ENCODE assay signal across 19 cellular contexts in the genomic region with DNA sequence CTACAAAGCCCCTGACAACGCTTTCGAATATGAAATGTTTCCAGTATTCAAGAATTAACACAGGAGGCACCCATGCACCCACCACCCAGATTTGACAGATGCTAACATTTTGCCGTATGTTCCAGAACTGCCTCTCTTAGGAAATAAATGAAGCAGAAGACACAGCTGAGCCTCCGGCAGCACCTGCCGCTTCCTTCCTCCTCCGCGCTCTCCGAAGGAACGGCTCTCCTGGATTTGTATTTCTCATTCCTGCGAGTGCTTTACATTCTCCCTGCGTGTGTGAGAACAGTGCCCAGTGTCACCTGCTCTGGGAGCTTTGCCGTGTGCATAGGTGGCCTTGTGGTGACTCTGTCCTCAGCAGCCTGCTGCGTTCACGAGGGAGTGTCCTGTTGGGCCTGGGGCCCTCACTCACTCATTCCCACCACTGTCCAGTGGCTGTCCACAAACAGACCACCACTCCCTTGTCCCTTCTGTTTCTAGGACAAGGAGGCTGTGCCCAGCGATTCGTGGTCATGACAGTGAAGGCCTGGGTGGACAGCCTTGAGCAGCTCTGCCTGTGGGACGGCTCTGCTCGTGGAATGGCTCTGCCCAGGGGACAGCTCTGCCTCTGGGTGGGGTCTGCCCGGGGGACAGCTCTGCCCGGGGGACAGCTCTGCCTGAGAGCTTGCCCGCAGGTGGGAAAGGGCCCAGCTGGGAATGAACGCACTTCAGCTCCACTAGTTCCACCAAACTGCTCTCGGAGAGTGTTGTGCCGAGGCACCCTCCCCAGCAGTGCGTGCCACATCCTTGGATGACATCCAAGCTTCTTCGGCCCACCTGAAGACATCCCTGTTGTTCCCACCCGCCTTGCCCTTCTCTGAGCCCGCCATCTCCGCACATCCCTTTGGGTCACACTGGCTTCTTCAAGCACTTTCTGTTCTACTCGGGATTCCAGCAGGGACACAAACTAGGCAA.
DNase-seq lines count a peak whose midpoint lies in the region; ATAC-seq and TF ChIP-seq lines count a peak whose summit lies in the region.
"Had no signal": no experiment of that assay in that cellular context is flagged by ENCODE, and none has a peak within 500 bp of the region (broad histone marks: within the 10 kb centered on the region; RNA-seq: fewer than 3 reads in every experiment).

No MANE protein-coding gene starts in this region.

- TF ChIP-seq CTCF in GM23338 (conservative IDR thresholded peaks at IDR 0.05; ENCODE audit: low read depth in 2 of 2) = no peak
- TF ChIP-seq CTCF in WTC11 (IDR thresholded peaks at IDR 0.05) = no peak
- no peak for TF ChIP-seq CTCF in osteocyte (IDR thresholded peaks at IDR 0.05)

- H2AFZ ChIP-seq in GM23338 = peak overlapping the region; percentile 47; the same call in 1 of the 2 replicates

- H3K27ac ChIP-seq in GM23338 (ENCODE audit: low read depth) = no peak overlapping the region
- H3K27ac ChIP-seq: 22Rv1, C4-2B, Peyer's patch had no signal

- H4K20me1 ChIP-seq in GM23338 (replicated peaks; ENCODE audit: insufficient read depth) = no peaks in the 10 kb centered on the region

- no peaks in the 10 kb centered on the region for H3K79me2 ChIP-seq in GM23338 (replicated peaks; ENCODE audit: insufficient read depth)

- no peaks in the 10 kb centered on the region for H3K4me1 ChIP-seq in GM23338 (ENCODE audit: insufficient read depth)
- H3K4me1 ChIP-seq: Peyer's patch had no signal

- H3K36me3 ChIP-seq in GM23338 (ENCODE audit: insufficient read depth) = peaks cover 10% of the 10 kb centered on the region; the same call in 1 of the 2 replicates
- H3K36me3 ChIP-seq: Peyer's patch had no signal

- H3K4me1 Mint-ChIP-seq in GM23338 (no peaks in the 10 kb centered on the region; the same call in 2 of the 3 replicates), WTC11 (no peaks in the 10 kb centered on the region; the same call in 1 of the 2 replicates), osteocyte (ENCODE audit: unreplicated experiment) (no peaks in the 10 kb centered on the region)

- H3K4me3 ChIP-seq in GM23338 = no peak overlapping the region
- H3K4me3 ChIP-seq: K562, Peyer's patch had no signal

- H3F3A ChIP-seq in GM23338 (replicated peaks; ENCODE audit: low read depth) = no peaks in the 10 kb centered on the region

- H3K27me3 ChIP-seq in GM23338 (ENCODE audit: insufficient read depth) = no peaks in the 10 kb centered on the region
- H3K27me3 ChIP-seq: Peyer's patch had no signal

- DNase-seq in NCI-H187 (lab: John Stamatoyannopoulos, UW) (peak; percentile 17 to 40), NCI-H187 treated with DMSO at 0.1 percent for 48 hours (lab: John Stamatoyannopoulos, UW) (no peak), GM23338 (ENCODE audit: low spot score) (no peak), WTC11 (ENCODE audit: low spot score) (no peak), osteocyte (ENCODE audit: extremely low spot score, unreplicated experiment) (peak; percentile 73), erythroblast (lab: John Stamatoyannopoulos, UW) (no peak)
- DNase-seq: AML-193; NCI-H1105; NCI-H446; NCI-H748 treated with DMSO at 0.1 percent for 48 hours; NK-92 treated with Interleukin-12 subunit alpha and Interleukin-12 subunit beta, amount 100 ng/mL, for 24 hours; Peyer's patch had no signal

- H3K4me2 ChIP-seq in GM23338 = no peak overlapping the region

- H3K9me2 ChIP-seq in GM23338 (ENCODE audit: insufficient read depth) = no peaks in the 10 kb centered on the region; the same call in 1 of the 2 replicates

- CTCF ChIA-PET in WTC11 (lab: Charles Lee) = interaction anchor here (1.2 kb wide), 1 partner anchor 153 kb away, joined by 3 read pairs; no protein-coding TSS in a partner anchor

- H3K36me3 Mint-ChIP-seq in GM23338 (ENCODE audit: low read depth) = peaks cover 14% of the 10 kb centered on the region
- peaks cover 15% of the 10 kb centered on the region for H3K36me3 Mint-ChIP-seq in WTC11
- no peaks in the 10 kb centered on the region for H3K36me3 Mint-ChIP-seq in osteocyte (ENCODE audit: unreplicated experiment)

- H3K9me3 Mint-ChIP-seq in GM23338 (peaks cover 24% of the 10 kb centered on the region), WTC11 (peaks cover 29% of the 10 kb centered on the region), osteocyte (ENCODE audit: unreplicated experiment) (peaks cover 25% of the 10 kb centered on the region)

- H3K4me3 Mint-ChIP-seq in GM23338 (no peak overlapping the region), WTC11 (no peak overlapping the region), osteocyte (ENCODE audit: unreplicated experiment) (no peak overlapping the region)

- H3K27ac Mint-ChIP-seq in GM23338 = no peak overlapping the region
- H3K27ac Mint-ChIP-seq in WTC11 = peak overlapping the region; percentile 18; the same call in 1 of the 2 replicates
- no peak overlapping the region for H3K27ac Mint-ChIP-seq in osteocyte (ENCODE audit: unreplicated experiment)

- TF ChIP-seq POLR2A in erythroblast (IDR thresholded peaks at IDR 0.05; ENCODE audit: low read length) = no peak

- ATAC-seq in GM23338 = no peak
- no peak for ATAC-seq in WTC11
- no peak for ATAC-seq in GM21390 (IDR thresholded peaks at IDR 0.05; ENCODE audit: unreplicated experiment)
- ATAC-seq in GM18868 (IDR thresholded peaks at IDR 0.05; ENCODE audit: unreplicated experiment) = no peak
- ATAC-seq: HCT116, K562, Right ventricle myocardium inferior had no signal

- H3K27me3 Mint-ChIP-seq in GM23338 (ENCODE audit: insufficient read depth, low read depth, poor library complexity) (peaks cover 10% of the 10 kb centered on the region), WTC11 (ENCODE audit: low read depth) (peaks cover 6% of the 10 kb centered on the region; the same call in 1 of the 2 replicates), osteocyte (ENCODE audit: unreplicated experiment) (no peaks in the 10 kb centered on the region)

- POLR2A ChIA-PET in WTC11 (lab: Charles Lee) = no interaction called here

TF ChIP-seq in GM23338, 12 proteins besides CTCF, POLR2A, EP300 and RAD21 (continues in another document):
- TF ChIP-seq CREB1 (CRISPR knock-in tag; IDR thresholded peaks at IDR 0.05; ENCODE audit: low read depth) = no peak
- no peak for TF ChIP-seq STAT1 (IDR thresholded peaks at IDR 0.05; ENCODE audit: unreplicated experiment)
- TF ChIP-seq POLR2AphosphoS5 (IDR thresholded peaks at IDR 0.05; ENCODE audit: low read depth) = no peak
- no peak for TF ChIP-seq JUNB (IDR thresholded peaks at IDR 0.05; ENCODE audit: unreplicated experiment)
- TF ChIP-seq, protein P1, sequence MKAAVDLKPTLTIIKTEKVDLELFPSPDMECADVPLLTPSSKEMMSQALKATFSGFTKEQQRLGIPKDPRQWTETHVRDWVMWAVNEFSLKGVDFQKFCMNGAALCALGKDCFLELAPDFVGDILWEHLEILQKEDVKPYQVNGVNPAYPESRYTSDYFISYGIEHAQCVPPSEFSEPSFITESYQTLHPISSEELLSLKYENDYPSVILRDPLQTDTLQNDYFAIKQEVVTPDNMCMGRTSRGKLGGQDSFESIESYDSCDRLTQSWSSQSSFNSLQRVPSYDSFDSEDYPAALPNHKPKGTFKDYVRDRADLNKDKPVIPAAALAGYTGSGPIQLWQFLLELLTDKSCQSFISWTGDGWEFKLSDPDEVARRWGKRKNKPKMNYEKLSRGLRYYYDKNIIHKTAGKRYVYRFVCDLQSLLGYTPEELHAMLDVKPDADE (IDR thresholded peaks at IDR 0.05) = no peak
- TF ChIP-seq ZNF114 (CRISPR knock-in tag; IDR thresholded peaks at IDR 0.05) = no peak

TF ChIP-seq in WTC11, 78 proteins besides CTCF, POLR2A, EP300 and RAD21 (continues in another document):
- TF ChIP-seq, protein P2, sequence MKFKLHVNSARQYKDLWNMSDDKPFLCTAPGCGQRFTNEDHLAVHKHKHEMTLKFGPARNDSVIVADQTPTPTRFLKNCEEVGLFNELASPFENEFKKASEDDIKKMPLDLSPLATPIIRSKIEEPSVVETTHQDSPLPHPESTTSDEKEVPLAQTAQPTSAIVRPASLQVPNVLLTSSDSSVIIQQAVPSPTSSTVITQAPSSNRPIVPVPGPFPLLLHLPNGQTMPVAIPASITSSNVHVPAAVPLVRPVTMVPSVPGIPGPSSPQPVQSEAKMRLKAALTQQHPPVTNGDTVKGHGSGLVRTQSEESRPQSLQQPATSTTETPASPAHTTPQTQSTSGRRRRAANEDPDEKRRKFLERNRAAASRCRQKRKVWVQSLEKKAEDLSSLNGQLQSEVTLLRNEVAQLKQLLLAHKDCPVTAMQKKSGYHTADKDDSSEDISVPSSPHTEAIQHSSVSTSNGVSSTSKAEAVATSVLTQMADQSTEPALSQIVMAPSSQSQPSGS (CRISPR knock-in tag; IDR thresholded peaks at IDR 0.05; ENCODE audit: borderline replicate concordance, low read depth) = no peak
- TF ChIP-seq RORB (CRISPR knock-in tag; IDR thresholded peaks at IDR 0.05) = no peak
- no peak for TF ChIP-seq ZNF396 (CRISPR knock-in tag; IDR thresholded peaks at IDR 0.05; ENCODE audit: borderline replicate concordance)
- TF ChIP-seq SMAD4 (CRISPR knock-in tag; IDR thresholded peaks at IDR 0.05) = no peak
- TF ChIP-seq, protein P3, sequence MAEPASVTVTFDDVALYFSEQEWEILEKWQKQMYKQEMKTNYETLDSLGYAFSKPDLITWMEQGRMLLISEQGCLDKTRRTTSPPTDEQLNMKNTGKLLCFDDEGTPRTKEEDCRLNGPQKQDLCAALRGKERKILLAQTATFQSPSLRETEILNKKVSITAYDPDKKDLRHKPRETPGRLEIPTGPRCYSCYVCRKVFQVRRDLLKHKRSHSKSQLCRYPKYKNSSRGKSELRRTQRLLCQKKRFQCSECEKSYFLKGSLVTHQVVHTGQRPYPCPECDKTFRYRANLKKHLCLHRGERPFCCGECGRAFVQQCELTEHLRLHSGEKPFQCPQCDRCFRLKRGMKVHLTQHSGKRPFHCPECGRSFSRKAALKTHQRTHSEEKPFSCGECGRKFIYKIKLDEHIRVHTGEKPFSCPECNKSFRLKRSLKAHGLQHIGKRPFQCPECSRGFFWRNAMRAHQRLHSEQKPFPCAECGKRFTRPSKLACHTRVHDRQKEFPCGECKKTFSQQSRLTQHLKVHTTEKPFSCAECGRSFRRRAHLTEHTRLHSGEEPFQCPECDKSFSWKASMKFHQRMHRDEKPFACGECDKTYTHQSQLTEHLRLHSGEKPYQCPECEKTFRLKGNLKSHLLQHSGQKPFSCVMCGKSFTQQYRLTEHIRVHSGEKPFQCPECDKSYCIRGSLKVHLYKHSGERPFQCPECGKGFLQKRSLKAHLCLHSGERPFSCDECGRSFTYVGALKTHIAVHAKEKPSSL (CRISPR knock-in tag; conservative IDR thresholded peaks at IDR 0.05) = no peak

Comparison
In these comparisons a context has a peak if more than half of its experiments do, and no peak if none do; other contexts are left out.
1. DNase-seq: peak in NCI-H187 (2 of 2) and osteocyte (single experiment); none in NCI-H187 treated with DMSO at 0.1 percent for 48 hours (single experiment), GM23338 (single experiment), WTC11 (single experiment) and erythroblast (0 of 2).